Comparison of ENCODE assay signal across 8 cellular contexts in genomic region chr5:72319435-72320021, GRCh38. TPM values are rescaled to one million over a fixed set of nuclear protein-coding genes. Genes with fewer than 3 reads are reported as not detected.
DNase-seq lines count a peak whose midpoint lies in the region; ATAC-seq and TF ChIP-seq lines count a peak whose summit lies in the region.
"Not testable (repeated sequence)": the region's sequence is repeated elsewhere in the genome, so short reads cannot be mapped to it uniquely, and the experiment has no call there.

No MANE protein-coding gene starts in this region.

- peaks cover 35% of the 10 kb centered on the region for H3K36me3 Mint-ChIP-seq in CD8-positive, alpha-beta T cell
- peaks cover 15 to 37% (median 25%) of the 10 kb centered on the region in 3 experiments; a peak in 6 of 7 replicates for H3K36me3 Mint-ChIP-seq in H9 (ENCODE audit: insufficient read depth in 1 of 3, low read depth in 3 of 3)
- not testable (repeated sequence) for H3K36me3 Mint-ChIP-seq in neural crest cell (ENCODE audit: low read depth)
- H3K36me3 Mint-ChIP-seq in stimulated activated naive B cell treated with anti-CD40 and anti-IgM and Interleukin-4, amounts not matched to agents 10 μg/mL and 1 μg/mL and 100 μg/mL, for 72 hours: peaks cover 15 to 33% of the 10 kb centered on the region in 2 donors

- not testable (repeated sequence) for H4K20me1 ChIP-seq in H9 (ENCODE audit: control insufficient read depth, insufficient read depth, insufficient read length); mammary epithelial cell (ENCODE audit: insufficient read depth, low read length)

- not testable (repeated sequence) for H2AFZ ChIP-seq in H9 (ENCODE audit: low read length)
- peak overlapping the region; percentile 98 for H2AFZ ChIP-seq in mammary epithelial cell (ENCODE audit: low read depth, low read length)

- not testable (repeated sequence) for H3K79me1 ChIP-seq in H9 (ENCODE audit: insufficient read depth, low read depth, low read length, poor library complexity, severe bottlenecking)

- not testable (repeated sequence) for H3K79me2 ChIP-seq in H9 (ENCODE audit: insufficient read depth, low read length)
- peaks cover 61% of the 10 kb centered on the region for H3K79me2 ChIP-seq in mammary epithelial cell (ENCODE audit: insufficient read depth, low read length)

- peaks cover 44% of the 10 kb centered on the region for H3K4me1 Mint-ChIP-seq in CD8-positive, alpha-beta T cell (ENCODE audit: low read depth)
- H3K4me1 Mint-ChIP-seq in H9 (peaks cover 8 to 16% of the 10 kb centered on the region in 2 experiments), neural crest cell (peaks cover 22% of the 10 kb centered on the region)
- peaks cover 10 to 34% of the 10 kb centered on the region in 2 donors for H3K4me1 Mint-ChIP-seq in stimulated activated naive B cell treated with anti-CD40 and anti-IgM and Interleukin-4, amounts not matched to agents 10 μg/mL and 1 μg/mL and 100 μg/mL, for 72 hours

- H3K27me3 Mint-ChIP-seq in CD8-positive, alpha-beta T cell (ENCODE audit: low read depth); H9 (ENCODE audit: low read depth); neural crest cell (ENCODE audit: low read depth); stimulated activated naive B cell treated with anti-CD40 and anti-IgM and Interleukin-4, amounts not matched to agents 10 μg/mL and 1 μg/mL and 100 μg/mL, for 72 hours: not testable (repeated sequence)

- H2AK5ac ChIP-seq in H9 (ENCODE audit: insufficient read length, low read length): not testable (repeated sequence)

- H3K27ac Mint-ChIP-seq in CD8-positive, alpha-beta T cell: peak overlapping the region; percentile 96
- peak overlapping the region; percentile 97 to 99 (median 99) for H3K27ac Mint-ChIP-seq in H9
- H3K27ac Mint-ChIP-seq in neural crest cell (ENCODE audit: unreplicated experiment): peak overlapping the region; percentile 99
- H3K27ac Mint-ChIP-seq in stimulated activated naive B cell treated with anti-CD40 and anti-IgM and Interleukin-4, amounts not matched to agents 10 μg/mL and 1 μg/mL and 100 μg/mL, for 72 hours: peak overlapping the region; percentile 95

- not testable (repeated sequence) for H3K9me3 ChIP-seq in CD8-positive, alpha-beta T cell (ENCODE audit: low read length); H9 (ENCODE audit: control insufficient read depth, low read depth, low read length); MG63; mammary epithelial cell (replicated peaks; ENCODE audit: insufficient read depth, low read length); left ventricle myocardium inferior (replicated peaks)

- not testable (repeated sequence) for H2BK120ac ChIP-seq in H9 (ENCODE audit: low read depth, low read length, poor library complexity, severe bottlenecking)

- not testable (repeated sequence) for H3K4ac ChIP-seq in H9 (ENCODE audit: low read depth, low read length)

- H2BK12ac ChIP-seq in H9 (ENCODE audit: insufficient read length, low read depth, low read length): not testable (repeated sequence)

- peak overlapping the region; percentile 49; the same call in 1 of the 2 replicates for H3K14ac ChIP-seq in H9 (ENCODE audit: insufficient read depth, low read length)

- not testable (repeated sequence) for H4K8ac ChIP-seq in H9 (replicated peaks; ENCODE audit: insufficient read length, low read depth, low read length)

- not testable (repeated sequence) for H3K36me3 ChIP-seq in CD8-positive, alpha-beta T cell (ENCODE audit: insufficient read depth, low read length); mammary epithelial cell (ENCODE audit: insufficient read depth, low read length)
- H3K36me3 ChIP-seq in MG63 (peaks cover 38% of the 10 kb centered on the region), left ventricle myocardium inferior (peaks cover 28% of the 10 kb centered on the region)

- not testable (repeated sequence) for H3T11ph ChIP-seq in H9 (ENCODE audit: low read length)

- H3K4me2 ChIP-seq in H9 (ENCODE audit: insufficient read depth, insufficient read length, low read length): peak overlapping the region; percentile 62
- peak overlapping the region; percentile 82 for H3K4me2 ChIP-seq in mammary epithelial cell (ENCODE audit: insufficient read depth, low read depth, low read length)

- peak overlapping the region; percentile 54 for H4K5ac ChIP-seq in H9 (ENCODE audit: insufficient read length, low read depth, low read length)

- H3K18ac ChIP-seq in H9 (ENCODE audit: insufficient read length, low read depth, low read length): peak overlapping the region; percentile 1

- POLR2A ChIA-PET in CD8-positive, alpha-beta T cell (lab: Charles Lee): interaction anchor here (0.6 to 2.7 kb wide), 7 partner anchors 11 to 499 kb away, joined by 3 to 47 read pairs (median 3); no protein-coding TSS in a partner anchor

- peaks cover 11% of the 10 kb centered on the region for H3K4me1 ChIP-seq in CD8-positive, alpha-beta T cell (ENCODE audit: insufficient read depth, low read length)
- not testable (repeated sequence) for H3K4me1 ChIP-seq in H9 (ENCODE audit: insufficient read depth, low read length)
- H3K4me1 ChIP-seq in mammary epithelial cell (ENCODE audit: insufficient read depth, low read length) (peaks cover 22% of the 10 kb centered on the region), left ventricle myocardium inferior (peaks cover 39% of the 10 kb centered on the region)

- not testable (repeated sequence) for H3K23me2 ChIP-seq in H9 (ENCODE audit: insufficient read length, low read depth, low read length, poor library complexity, severe bottlenecking)

- H3K27me3 ChIP-seq in CD8-positive, alpha-beta T cell (ENCODE audit: insufficient read depth, low read length); H9 (ENCODE audit: insufficient read depth, low read length); MG63; mammary epithelial cell (ENCODE audit: insufficient read depth, low read length); left ventricle myocardium inferior (ENCODE audit: low read depth): not testable (repeated sequence)

- in situ Hi-C loops in mammary epithelial cell (cut with MboI; ENCODE audit: low sequenced_read_pairs in 2 of 2): loop anchor here in 1 of 2 donors (10.0 kb wide), 1 partner anchor 545 kb away; no protein-coding TSS in a partner anchor

- H3K9ac ChIP-seq in H9 (ENCODE audit: extremely low read depth, insufficient read length, low read length): peak overlapping the region; percentile 83
- peak overlapping the region; percentile 75 for H3K9ac ChIP-seq in mammary epithelial cell (ENCODE audit: insufficient read depth, low read length)

- BruUV-seq in mammary epithelial cell (replicated peaks; lab: Mats Ljungman, UMichigan): TSS peak; percentile 64

- not testable (repeated sequence) for H3K9me3 Mint-ChIP-seq in CD8-positive, alpha-beta T cell; H9; neural crest cell; stimulated activated naive B cell treated with anti-CD40 and anti-IgM and Interleukin-4, amounts not matched to agents 10 μg/mL and 1 μg/mL and 100 μg/mL, for 72 hours

- not testable (repeated sequence) for H4K91ac ChIP-seq in H9 (ENCODE audit: insufficient read length, low read depth, low read length)

- H3K4me3 Mint-ChIP-seq in CD8-positive, alpha-beta T cell: peak overlapping the region; percentile 97
- peak overlapping the region; percentile 93 to 100 for H3K4me3 Mint-ChIP-seq in H9
- peak overlapping the region; percentile 100 for H3K4me3 Mint-ChIP-seq in neural crest cell
- H3K4me3 Mint-ChIP-seq in stimulated activated naive B cell treated with anti-CD40 and anti-IgM and Interleukin-4, amounts not matched to agents 10 μg/mL and 1 μg/mL and 100 μg/mL, for 72 hours: peak overlapping the region; percentile 94 to 97

- dilution Hi-C loops in mammary epithelial cell (cut with HindIII; ENCODE audit: low sequenced_read_pairs): not testable (repeated sequence)

- not testable (repeated sequence) for H3K56ac ChIP-seq in H9 (ENCODE audit: insufficient read length, low read depth, low read length)

- peak; percentile 6 for ATAC-seq in CD8-positive, alpha-beta T cell
- ATAC-seq in stimulated activated naive B cell treated with anti-CD40 and anti-IgM and Interleukin-4, amounts not matched to agents 10 μg/mL and 1 μg/mL and 100 μg/mL, for 72 hours (replicated peaks): peak; percentile 13 to 16

- peak overlapping the region; percentile 95 for H3K4me3 ChIP-seq in CD8-positive, alpha-beta T cell (ENCODE audit: low read depth, low read length)
- H3K4me3 ChIP-seq in MG63 (peak overlapping the region; percentile 93), mammary epithelial cell (replicated peaks in 1 of 3; ENCODE audit: insufficient read depth in 1 of 3, low read depth in 2 of 3, low read length in 3 of 3) (peak overlapping the region; percentile 78 to 91 (median 81)), left ventricle myocardium inferior (peak overlapping the region; percentile 91)

- TF ChIP-seq CTCF in CD8-positive, alpha-beta T cell (IDR thresholded peaks at IDR 0.05); H9 (conservative IDR thresholded peaks at IDR 0.05); mammary epithelial cell (conservative IDR thresholded peaks at IDR 0.05 in 1 of 2, IDR thresholded peaks at IDR 0.05 in 1 of 2; ENCODE audit: extremely low read depth in 1 of 2, insufficient read depth in 1 of 2, low read depth in 1 of 2, low read length in 2 of 2); left ventricle myocardium inferior (IDR thresholded peaks at IDR 0.05; ENCODE audit: borderline replicate concordance); neural crest cell (conservative IDR thresholded peaks at IDR 0.05): not testable (repeated sequence)

- not testable (repeated sequence) for H2BK5ac ChIP-seq in H9 (ENCODE audit: insufficient read length, low read length)

- intact Hi-C loops in CD8-positive, alpha-beta T cell (cut with DNase I, micrococcal nuclease): loop anchor here (1.0 to 5.0 kb wide), 7 partner anchors 10 to 1245 kb away; partner anchors contain the start of genes ANKRA2 (in 2 of the 2), UTP15 (in 2 of the 2), BDP1 (in 1 of the 2) and FCHO2 (in 1 of the 2)
- intact Hi-C loops in mammary epithelial cell (cut with micrococcal nuclease); left ventricle myocardium inferior (cut with micrococcal nuclease): not testable (repeated sequence)

- peak in 3 of 7 experiments; percentile 9 to 23 (median 13) for DNase-seq in CD8-positive, alpha-beta T cell
- DNase-seq in H9; mammary epithelial cell; left ventricle myocardium inferior; stimulated activated naive B cell treated with anti-CD40 and anti-IgM and Interleukin-4, amounts not matched to agents 10 μg/mL and 1 μg/mL and 100 μg/mL, for 72 hours: not testable (repeated sequence)
- peak; percentile 26 for DNase-seq in MG63
- DNase-seq in activated CD4-positive, alpha-beta T cell treated with anti-CD3 and anti-CD28 coated beads for 48 hours: peak; percentile 49
- peak; percentile 15 for DNase-seq in neural crest cell (ENCODE audit: low read depth, low spot score)

- not testable (repeated sequence) for H2BK15ac ChIP-seq in H9 (ENCODE audit: low read depth, low read length)

- not testable (repeated sequence) for H2BK20ac ChIP-seq in H9 (ENCODE audit: low read depth, low read length, poor library complexity, severe bottlenecking)

- CTCF ChIA-PET in CD8-positive, alpha-beta T cell (lab: Charles Lee): interaction anchor here (4.2 kb wide), 1 partner anchor 11 kb away, joined by 29 read pairs; no protein-coding TSS in a partner anchor
- CTCF ChIA-PET in mammary epithelial cell (lab: Charles Lee; ENCODE audit: low non-redundant PET): interaction anchor here (0.5 kb wide), 1 partner anchor 547 kb away, joined by 4 read pairs; no protein-coding TSS in a partner anchor

- not testable (repeated sequence) for H3K23ac ChIP-seq in H9 (ENCODE audit: insufficient read length, low read depth, low read length)

- H3K27ac ChIP-seq in CD8-positive, alpha-beta T cell (ENCODE audit: low read depth, low read length): peak overlapping the region; percentile 73
- peak overlapping the region; percentile 81 for H3K27ac ChIP-seq in H9 (ENCODE audit: insufficient read length, low read depth, low read length)
- H3K27ac ChIP-seq in mammary epithelial cell (ENCODE audit: insufficient read depth, low read depth, low read length): peak overlapping the region; percentile 45
- H3K27ac ChIP-seq in left ventricle myocardium inferior (replicated peaks): peak overlapping the region; percentile 83

- WGBS in H9 (ENCODE audit: extremely low coverage, insufficient read length, low lambda C conversion rate): no CpG with 5 or more reads among the region's 28 CpGs
- under 1% methylated on average over 20 of the region's 28 CpGs for WGBS in mammary epithelial cell (ENCODE audit: low coverage, missing lambda C conversion rate)

RNA-seq across cellular contexts. Expression of gene MRPS27, which starts 0.5 kb away (rescaled TPM):
- total RNA-seq in CD8-positive, alpha-beta T cell: 10 to 100 TPM; 24.1 to 27.3 TPM
- 78.1 and 83.3 TPM in 2 replicates for total RNA-seq in H9 (2021)
- 102 and 121 TPM in 2 replicates for total RNA-seq in MG63 (2014; rRNA removed; shearing (Covaris generic); ENCODE audit: low replicate concordance)
- total RNA-seq in mammary epithelial cell: 10 to 100 TPM; 68.2 to 74.5 TPM
- polyA plus RNA-seq in mammary epithelial cell: 71.3 TPM
- 75.1 TPM for polyA minus RNA-seq in mammary epithelial cell
- 72.0 TPM for total RNA-seq in left ventricle myocardium inferior
- total RNA-seq in neural crest cell: 86.5 and 89.7 TPM in 2 replicates

RNA-seq across cellular contexts. Expression of gene PTCD2, which starts 0.6 kb away (rescaled TPM):
- 1 to 10 TPM; 3.7 TPM for total RNA-seq in CD8-positive, alpha-beta T cell
- total RNA-seq in H9 (2021): 12.7 and 12.9 TPM in 2 replicates
- total RNA-seq in MG63 (2014; rRNA removed; shearing (Covaris generic); ENCODE audit: low replicate concordance): 16.4 and 27.6 TPM in 2 replicates
- total RNA-seq in mammary epithelial cell: 10 to 100 TPM; 12.5 to 19.4 TPM
- polyA plus RNA-seq in mammary epithelial cell: 9.9 TPM
- polyA minus RNA-seq in mammary epithelial cell: 8.0 TPM
- total RNA-seq in left ventricle myocardium inferior: 18.2 TPM
- 13.6 and 15.6 TPM in 2 replicates for total RNA-seq in neural crest cell
